Comparison of ENCODE assay signal across 26 cellular contexts in genomic region chr6:36804549-36804948, GRCh38.
"Had no signal": no experiment of that assay in that cellular context is flagged by ENCODE, and none has a peak within 500 bp of the region (broad histone marks: within the 10 kb centered on the region; RNA-seq: fewer than 3 reads in every experiment).

No MANE protein-coding gene starts in this region.

- H3K36me3 Mint-ChIP-seq: activated naive CD8-positive, alpha-beta T cell; immature natural killer cell; naive B cell; type B pancreatic cell; WTC11 had no signal

- H3K4me1 Mint-ChIP-seq: immature natural killer cell, naive B cell had no signal

- ATAC-seq: activated T-cell treated with anti-CD3 and anti-CD28 coated beads, Interleukin-2, amount 50 U/mL, for 4 hours; effector memory CD8-positive, alpha-beta T cell; left lobe of liver; lower lobe of right lung; WTC11 had no signal

- H3K4me3 Mint-ChIP-seq: activated naive CD8-positive, alpha-beta T cell; activated T-cell treated with anti-CD3 and anti-CD28 coated beads, Interleukin-2, amount 50 U/mL, for 4 hours; effector memory CD8-positive, alpha-beta T cell; immature natural killer cell; T-helper 2 cell treated with Interferon-gamma antibody and Interleukin-4, amounts not matched to agents 5 μg/mL and 100 μg/mL, for 36 hours; type B pancreatic cell; WTC11 had no signal

- DNase-seq: activated CD4-positive, alpha-beta T cell treated with anti-CD3 and anti-CD28 coated beads, Interleukin-2, amount 50 U/mL, for 48 hours; activated CD8-positive, alpha-beta memory T cell treated with anti-CD3 and anti-CD28 coated beads, Interleukin-2, amount 50 U/mL, for 48 hours; activated naive CD4-positive, alpha-beta T cell; activated T-cell treated with anti-CD3 and anti-CD28 coated beads, Interleukin-2, amount 50 U/mL, for 4 hours; adrenal gland; central memory CD4-positive, alpha-beta T cell; effector memory CD8-positive, alpha-beta T cell; immature natural killer cell; lower lobe of right lung; mesendoderm; naive B cell; ovary; stimulated activated CD4-positive, alpha-beta T cell treated with anti-CD3 and anti-CD28 coated beads, Interleukin-4, amount 100 ng/mL, for 24 hours; stimulated activated naive CD4-positive, alpha-beta T cell treated with Interleukin-2 at 50 U/mL for 16 hours had no signal

- H3K9me3 Mint-ChIP-seq: activated T-cell treated with anti-CD3 and anti-CD28 coated beads, Interleukin-2, amount 50 U/mL, for 4 hours; activated T-helper 2 cell treated with anti-CD3 and anti-CD28 coated beads, Interferon-gamma antibody, Interleukin-2, Interleukin-4, amounts not matched to agents 10 μg/mL and 5 μg/mL and 100 μg/mL, durations not matched to agents 14 hours and 24 hours and 36 hours; effector memory CD8-positive, alpha-beta T cell; immature natural killer cell; naive B cell; T-helper 2 cell treated with Interferon-gamma antibody and Interleukin-4, amounts not matched to agents 5 μg/mL and 100 μg/mL, for 36 hours; type B pancreatic cell; WTC11 had no signal

- H3K9me3 ChIP-seq: adrenal gland, ascending aorta, lower lobe of right lung, neutrophil, ovary, prostate gland, thoracic aorta, vagina had no signal

- H3K4me1 ChIP-seq: adrenal gland, ascending aorta, lower lobe of right lung, prostate gland, vagina had no signal

- H3K27ac Mint-ChIP-seq: activated naive CD8-positive, alpha-beta T cell; activated T-helper 2 cell treated with anti-CD3 and anti-CD28 coated beads, Interferon-gamma antibody, Interleukin-2, Interleukin-4, amounts not matched to agents 10 μg/mL and 5 μg/mL and 100 μg/mL, durations not matched to agents 14 hours and 24 hours and 36 hours; effector memory CD8-positive, alpha-beta T cell; immature natural killer cell; T-helper 2 cell treated with Interferon-gamma antibody and Interleukin-4, amounts not matched to agents 5 μg/mL and 100 μg/mL, for 36 hours; WTC11 had no signal

- H3K36me3 ChIP-seq: adrenal gland, ascending aorta, lower lobe of right lung, neutrophil, ovary, prostate gland, thoracic aorta, vagina had no signal

- H3K27ac ChIP-seq: adrenal gland, ascending aorta, epithelial cell of prostate, lower lobe of right lung, neutrophil, ovary, prostate gland, thoracic aorta, vagina had no signal

- H3K27me3 ChIP-seq: adrenal gland, ascending aorta, ovary, vagina had no signal

- H3K4me3 ChIP-seq: adrenal gland, ascending aorta, lower lobe of right lung, ovary, prostate gland, thoracic aorta, vagina had no signal
